In genomic region chr6:113995632-113996031, GRCh38 we compare ENCODE assay signal across 8 cellular contexts. TPM values are rescaled to one million over a fixed set of nuclear protein-coding genes. Genes with fewer than 3 reads are reported as not detected.
DNase-seq lines count a peak whose midpoint lies in the region; ATAC-seq and TF ChIP-seq lines count a peak whose summit lies in the region.

No MANE protein-coding gene starts in this region.

- H3K9me2 ChIP-seq in Loucy (replicated peaks; ENCODE audit: low read depth, low read length), result no peaks in the 10 kb centered on the region

- H3K36me3 ChIP-seq in Loucy (ENCODE audit: insufficient read depth, low read length), result no peaks in the 10 kb centered on the region
- no peaks in the 10 kb centered on the region for H3K36me3 ChIP-seq in WERI-Rb-1
- H3K36me3 ChIP-seq in testis (ENCODE audit: low read depth, missing control alignments), result no peaks in the 10 kb centered on the region
- H3K36me3 ChIP-seq in CD8-positive, alpha-beta T cell (ENCODE audit: insufficient read depth, low read length), result no peaks in the 10 kb centered on the region

- POLR2A ChIA-PET in CD8-positive, alpha-beta T cell (lab: Charles Lee), result no interaction called here

- H3K4me3 Mint-ChIP-seq in CD8-positive, alpha-beta T cell, result no peak overlapping the region

- no peak for ATAC-seq in CD8-positive, alpha-beta T cell
- no peak for ATAC-seq in HG02759 (IDR thresholded peaks at IDR 0.05; ENCODE audit: unreplicated experiment)

- no peak for TF ChIP-seq POLR2A in testis (IDR thresholded peaks at IDR 0.05)

- H3K79me2 ChIP-seq in Loucy (ENCODE audit: insufficient read depth, low read length), result no peaks in the 10 kb centered on the region

- no peaks in the 10 kb centered on the region for H3K9me3 Mint-ChIP-seq in CD8-positive, alpha-beta T cell

- H3K27ac ChIP-seq in WERI-Rb-1, result peak overlapping the region; percentile 12
- no peak overlapping the region for H3K27ac ChIP-seq in testis
- no peak overlapping the region for H3K27ac ChIP-seq in CD8-positive, alpha-beta T cell (ENCODE audit: low read depth, low read length)

- no peaks in the 10 kb centered on the region for H3K4me1 Mint-ChIP-seq in CD8-positive, alpha-beta T cell (ENCODE audit: low read depth)

- H3F3A ChIP-seq in Loucy (ENCODE audit: low read depth), result no peaks in the 10 kb centered on the region

- DNase-seq in AG09309 (ENCODE audit: low read depth) (peak; percentile 92), WERI-Rb-1 (peak; percentile 59), hippocampal formation (lab: John Stamatoyannopoulos, UW) (peak; percentile 71 to 89), testis (peak; percentile 36), GF-D8 (lab: John Stamatoyannopoulos, UW) (no peak)
- DNase-seq in CD8-positive, alpha-beta T cell, result no peak

- TF ChIP-seq CTCF in AG09309 (IDR thresholded peaks at IDR 0.05; ENCODE audit: control insufficient read depth, insufficient read depth, low read depth, low read length, missing control alignments) (no peak), Loucy (conservative IDR thresholded peaks at IDR 0.05; ENCODE audit: low read length) (no peak), WERI-Rb-1 (IDR thresholded peaks at IDR 0.05; ENCODE audit: low read depth, low read length) (peak; percentile 17; the same call in 1 of the 2 replicates), testis (IDR thresholded peaks at IDR 0.05) (no peak)
- no peak for TF ChIP-seq CTCF in CD8-positive, alpha-beta T cell (IDR thresholded peaks at IDR 0.05)

- H3K4me1 ChIP-seq in Loucy (ENCODE audit: insufficient read depth, low read length, poor library complexity, severe bottlenecking) (peaks cover 3% of the 10 kb centered on the region), testis (peaks cover 8% of the 10 kb centered on the region)
- H3K4me1 ChIP-seq in CD8-positive, alpha-beta T cell (ENCODE audit: insufficient read depth, low read length), result no peaks in the 10 kb centered on the region

- whole genome bisulfite sequencing in testis, 2 donors, result 17 to 25% methylated on average over 4 of the region's 4 CpGs

- H3K4me3 ChIP-seq in AG09309 (ENCODE audit: control insufficient read depth, low read depth, low read length) (no peak overlapping the region), Loucy (ENCODE audit: low read length, poor library complexity, severe bottlenecking) (no peak overlapping the region), WERI-Rb-1 (ENCODE audit: low read depth, low read length) (no peak overlapping the region), testis (no peak overlapping the region)
- no peak overlapping the region for H3K4me3 ChIP-seq in CD8-positive, alpha-beta T cell (ENCODE audit: low read depth, low read length)

- H3K27ac Mint-ChIP-seq in CD8-positive, alpha-beta T cell, result no peak overlapping the region

- peaks cover 9% of the 10 kb centered on the region for H3K27me3 Mint-ChIP-seq in CD8-positive, alpha-beta T cell (ENCODE audit: low read depth)

- no peaks in the 10 kb centered on the region for H3K36me3 Mint-ChIP-seq in CD8-positive, alpha-beta T cell

- CTCF ChIA-PET in CD8-positive, alpha-beta T cell (lab: Charles Lee), result interaction anchor here (1.4 kb wide), 1 partner anchor 28 kb away, joined by 3 read pairs; no protein-coding TSS in a partner anchor

- intact Hi-C loops in testis (cut with DNase I; ENCODE audit: low total_unique reads), result no loop called here
- intact Hi-C loops in CD8-positive, alpha-beta T cell (cut with DNase I, micrococcal nuclease), result no loop called here

- no peak overlapping the region for H3K9ac ChIP-seq in Loucy (ENCODE audit: low read depth, low read length, poor library complexity, severe bottlenecking)

- H3K9me3 ChIP-seq in Loucy (ENCODE audit: insufficient read depth, low read depth, low read length) (no peaks in the 10 kb centered on the region), WERI-Rb-1 (ENCODE audit: severe bottlenecking) (peaks cover 2% of the 10 kb centered on the region), testis (no peaks in the 10 kb centered on the region)
- no peaks in the 10 kb centered on the region for H3K9me3 ChIP-seq in CD8-positive, alpha-beta T cell (ENCODE audit: low read length)

- H2AFZ ChIP-seq in Loucy (ENCODE audit: low read length), result peak overlapping the region; percentile 83

- H3K27me3 ChIP-seq in Loucy (ENCODE audit: insufficient read depth, low read length, poor library complexity, severe bottlenecking) (no peaks in the 10 kb centered on the region), WERI-Rb-1 (ENCODE audit: insufficient read depth, low read depth, severe bottlenecking) (no peaks in the 10 kb centered on the region), testis (no peaks in the 10 kb centered on the region)
- H3K27me3 ChIP-seq in CD8-positive, alpha-beta T cell (ENCODE audit: insufficient read depth, low read length), result no peaks in the 10 kb centered on the region

- H4K20me1 ChIP-seq in Loucy (ENCODE audit: insufficient read depth, low read length, poor library complexity, severe bottlenecking), result no peaks in the 10 kb centered on the region

- H3K4me2 ChIP-seq in Loucy (ENCODE audit: low read depth, low read length, poor library complexity, severe bottlenecking), result no peak overlapping the region

RNA-seq across cellular contexts. Expression of gene HDAC2, which starts 24.7 kb away (rescaled TPM):
- 100 to 1,000 TPM in 1 of 2 donors, 10 to 100 TPM in 1; 99.3 to 146 TPM for total RNA-seq in testis
- polyA plus RNA-seq in testis (ENCODE audit: insufficient read depth, low read depth, low replicate concordance), result 119 TPM
- 10 to 100 TPM; 34.6 to 35.0 TPM for total RNA-seq in CD8-positive, alpha-beta T cell

Comparison
In these comparisons a context has a peak if more than half of its experiments do, and no peak if none do; other contexts are left out.
1. DNase-seq: peak in AG09309 (single experiment), WERI-Rb-1 (single experiment), hippocampal formation (2 of 2) and testis (single experiment); none in CD8-positive, alpha-beta T cell (0 of 7) and GF-D8 (single experiment).